10 cellular contexts compared by ENCODE assay signal in the genomic region with DNA sequence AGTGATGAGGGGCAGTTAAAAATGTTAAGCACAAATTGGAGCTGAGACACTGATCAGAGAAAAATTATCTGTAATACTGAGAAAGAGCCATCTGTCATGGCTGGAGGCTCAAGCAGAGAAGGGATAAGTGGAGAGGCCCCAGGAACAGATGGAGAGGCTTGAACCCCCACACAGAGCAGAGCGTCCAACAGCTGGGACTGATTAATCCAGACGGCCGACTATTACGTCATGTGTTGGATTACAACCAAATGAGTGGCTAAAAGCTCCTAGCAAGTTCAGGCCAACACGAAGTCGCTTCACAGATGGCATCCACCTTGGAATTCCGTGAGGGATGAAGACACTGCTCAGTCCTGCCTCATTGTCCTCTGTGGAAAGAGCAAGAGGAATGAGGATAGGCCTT. TPM values are rescaled to one million over a fixed set of nuclear protein-coding genes. Genes with fewer than 3 reads are reported as not detected.
DNase-seq lines count a peak whose midpoint lies in the region; ATAC-seq and TF ChIP-seq lines count a peak whose summit lies in the region.
"Had no signal": no experiment of that assay in that cellular context is flagged by ENCODE, and none has a peak within 500 bp of the region (broad histone marks: within the 10 kb centered on the region; RNA-seq: fewer than 3 reads in every experiment).

No MANE protein-coding gene starts in this region.

- no peak overlapping the region for H3K4me3 Mint-ChIP-seq in endodermal cell

- H3K27ac ChIP-seq in endodermal cell (ENCODE audit: low read depth, low read length) (peak overlapping the region; percentile 24), psoas muscle (peak overlapping the region; percentile 23)

- peaks cover 1% of the 10 kb centered on the region for H3K27me3 Mint-ChIP-seq in endodermal cell (ENCODE audit: insufficient read depth)

- no peak for TF ChIP-seq CTCF in endodermal cell (conservative IDR thresholded peaks at IDR 0.05)
- TF ChIP-seq CTCF in psoas muscle (IDR thresholded peaks at IDR 0.05): no peak

- intact Hi-C loops in psoas muscle (cut with DNase I): no loop called here

- no peaks in the 10 kb centered on the region for H3K36me3 Mint-ChIP-seq in endodermal cell (ENCODE audit: low read depth)

- H3K36me3 ChIP-seq in endodermal cell (ENCODE audit: control insufficient read depth, insufficient read depth, low read length) (no peaks in the 10 kb centered on the region), psoas muscle (ENCODE audit: insufficient read depth in 1 of 2, low read depth in 1 of 2) (no peaks in the 10 kb centered on the region)

- H3K4me1 ChIP-seq in endodermal cell (ENCODE audit: control insufficient read depth, insufficient read depth, low read length) (no peaks in the 10 kb centered on the region), psoas muscle (no peaks in the 10 kb centered on the region)

- no peak overlapping the region for H3K27ac Mint-ChIP-seq in endodermal cell

- H3K9me3 Mint-ChIP-seq in endodermal cell: peaks cover 68% of the 10 kb centered on the region

- H3K27me3 ChIP-seq in endodermal cell (ENCODE audit: control insufficient read depth, insufficient read depth, low read length, poor library complexity, severe bottlenecking): no peaks in the 10 kb centered on the region
- no peaks in the 10 kb centered on the region for H3K27me3 ChIP-seq in psoas muscle (ENCODE audit: insufficient read depth in 3 of 3, low read length in 2 of 3)

- H3K9ac ChIP-seq in endodermal cell (ENCODE audit: extremely low read depth, low read length, poor library complexity, severe bottlenecking): no peak overlapping the region

- WGBS in endodermal cell (ENCODE audit: insufficient coverage in 1 of 2, insufficient read length in 1 of 2), 2 experiments: 89 to 90% methylated on average over 5 to 7 of the region's 7 CpGs
- 23 to 44% (median 41%) methylated on average over 7 of the region's 7 CpGs for WGBS in psoas muscle, 3 donors

- ATAC-seq in psoas muscle (no peak), HG03565 (IDR thresholded peaks at IDR 0.05; ENCODE audit: unreplicated experiment) (no peak), GM21423 (IDR thresholded peaks at IDR 0.05; ENCODE audit: unreplicated experiment) (no peak)

- no peaks in the 10 kb centered on the region for H3K4me1 Mint-ChIP-seq in endodermal cell

- H3K4me3 ChIP-seq in endodermal cell (ENCODE audit: low read length): no peak overlapping the region
- no peak overlapping the region for H3K4me3 ChIP-seq in psoas muscle

- H3K9me3 ChIP-seq in endodermal cell (ENCODE audit: control insufficient read depth, low read length): no peaks in the 10 kb centered on the region
- H3K9me3 ChIP-seq in psoas muscle: no peaks in the 10 kb centered on the region

- DNase-seq in ELR (ENCODE audit: low read depth): peak; percentile 55
- peak; percentile 95 for DNase-seq in NCI-H69 (lab: John Stamatoyannopoulos, UW)
- no peak for DNase-seq in endodermal cell
- no peak for DNase-seq in psoas muscle
- no peak for DNase-seq in NCI-H526 (lab: John Stamatoyannopoulos, UW)
- no peak for DNase-seq in hepatic stellate cell (ENCODE audit: low spot score)
- DNase-seq: activated effector memory CD4-positive, alpha-beta T cell treated with Interleukin-2 at 50 U/mL for 16 hours; erythroblast had no signal

RNA-seq across cellular contexts. Expression of gene ATXN3L, which starts 57.7 kb away (rescaled TPM):
- total RNA-seq in endodermal cell: not detected
- polyA plus RNA-seq in endodermal cell (2013, experiment 1 of 2): not detected
- not detected for polyA plus RNA-seq in endodermal cell (2013, experiment 2 of 2)
- not detected for total RNA-seq in psoas muscle
- polyA plus RNA-seq in psoas muscle: not detected

Comparison
In these comparisons a context has a peak if more than half of its experiments do, and no peak if none do; other contexts are left out.
1. DNase-seq: peak in ELR (single experiment) and NCI-H69 (single experiment); none in endodermal cell (single experiment), psoas muscle (0 of 2), NCI-H526 (0 of 2) and hepatic stellate cell (single experiment).